Comparison of ENCODE assay signal across 19 cellular contexts in the genomic region with DNA sequence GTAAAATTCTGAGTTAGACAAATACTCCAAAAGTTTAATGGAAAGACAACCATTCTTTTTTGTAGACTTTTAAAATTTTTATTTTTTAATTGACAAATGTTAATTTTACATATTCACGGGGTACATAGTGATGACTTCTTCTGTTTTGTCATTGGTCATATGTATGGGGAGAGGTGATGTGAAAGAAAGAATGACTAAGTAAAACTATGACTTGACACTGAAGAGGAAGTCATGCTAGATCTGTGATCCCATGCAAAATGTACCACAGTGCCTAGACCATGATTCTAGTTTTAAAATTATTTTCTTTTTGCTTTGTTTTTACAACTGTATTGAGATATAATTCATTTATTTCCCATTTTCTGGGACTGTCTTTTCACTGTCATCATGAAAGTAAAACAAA.
A peak's percentile ranks its signal among the peaks of the same experiment; 100 is the strongest.
DNase-seq lines count a peak whose midpoint lies in the region; ATAC-seq lines count a peak whose summit lies in the region.
"Had no signal": no experiment of that assay in that cellular context is flagged by ENCODE, and none has a peak within 500 bp of the region (broad histone marks: within the 10 kb centered on the region; RNA-seq: fewer than 3 reads in every experiment).

No MANE protein-coding gene starts in this region.

- H3K4me1 Mint-ChIP-seq in activated T-helper 17 cell treated with anti-CD3 and anti-CD28 coated beads, Interleukin-2, amount 50 U/mL, for 72 hours = no peaks in the 10 kb centered on the region
- H3K4me1 Mint-ChIP-seq: activated naive CD4-positive, alpha-beta T cell treated with anti-CD3 and anti-CD28 coated beads, Interleukin-2, amount 50 U/mL, for 24 hours; stimulated activated memory B cell treated with anti-CD40 and anti-IgM and Interleukin-4, amounts not matched to agents 10 μg/mL and 1 μg/mL and 100 μg/mL, for 72 hours had no signal

- no peak overlapping the region for H3K27ac Mint-ChIP-seq in activated T-helper 17 cell treated with anti-CD3 and anti-CD28 coated beads, Interleukin-2, amount 50 U/mL, for 72 hours
- H3K27ac Mint-ChIP-seq: activated naive CD4-positive, alpha-beta T cell treated with anti-CD3 and anti-CD28 coated beads, Interleukin-2, amount 50 U/mL, for 24 hours; dendritic cell treated with granulocyte-macrophage colony-stimulating factor and Interleukin-4, amounts not matched to agents 40 ng/mL and 50 ng/mL, for 4 days; stimulated activated memory B cell treated with anti-CD40 and anti-IgM and Interleukin-4, amounts not matched to agents 10 μg/mL and 1 μg/mL and 100 μg/mL, for 72 hours had no signal

- ATAC-seq in GM18511 (IDR thresholded peaks at IDR 0.05; ENCODE audit: unreplicated experiment) (peak; percentile 64), GM19351 (IDR thresholded peaks at IDR 0.05; ENCODE audit: unreplicated experiment) (peak; percentile 81), HG03354 (IDR thresholded peaks at IDR 0.05; ENCODE audit: poor library complexity, severe bottlenecking, unreplicated experiment) (peak; percentile 47)
- peak; percentile 74 for ATAC-seq in activated T-helper 17 cell treated with anti-CD3 and anti-CD28 coated beads, Interleukin-2, amount 50 U/mL, for 72 hours (replicated peaks)
- ATAC-seq: HCT116; stimulated activated memory B cell treated with anti-CD40 and anti-IgM and Interleukin-4, amounts not matched to agents 10 μg/mL and 1 μg/mL and 100 μg/mL, for 72 hours had no signal

- H3K36me3 Mint-ChIP-seq in activated T-helper 17 cell treated with anti-CD3 and anti-CD28 coated beads, Interleukin-2, amount 50 U/mL, for 72 hours (ENCODE audit: low read depth) = no peaks in the 10 kb centered on the region
- H3K36me3 Mint-ChIP-seq: activated naive CD4-positive, alpha-beta T cell treated with anti-CD3 and anti-CD28 coated beads, Interleukin-2, amount 50 U/mL, for 24 hours; stimulated activated memory B cell treated with anti-CD40 and anti-IgM and Interleukin-4, amounts not matched to agents 10 μg/mL and 1 μg/mL and 100 μg/mL, for 72 hours had no signal

- DNase-seq in T-helper 2 cell = no peak
- no peak for DNase-seq in DMS79 (lab: John Stamatoyannopoulos, UW)
- no peak for DNase-seq in UCSD-AML1 (lab: John Stamatoyannopoulos, UW; ENCODE audit: unreplicated experiment)
- DNase-seq: activated CD4-positive, CD25-positive, alpha-beta regulatory T cell treated with anti-CD3 and anti-CD28 coated beads, Interleukin-2, amount 50 U/mL, for 72 hours; anterior cingulate cortex; mammary epithelial cell; NCI-H1417; NCI-H2081 treated with DMSO at 0.1 percent for 48 hours; NCI-H524; stimulated activated CD4-positive, alpha-beta T cell treated with anti-CD3 and anti-CD28 coated beads, Interleukin-2, amount 100 ng/mL, for 24 hours; T-helper 9 cell had no signal

- H3K4me3 Mint-ChIP-seq in activated T-helper 17 cell treated with anti-CD3 and anti-CD28 coated beads, Interleukin-2, amount 50 U/mL, for 72 hours = no peak overlapping the region
- H3K4me3 Mint-ChIP-seq: activated naive CD4-positive, alpha-beta T cell treated with anti-CD3 and anti-CD28 coated beads, Interleukin-2, amount 50 U/mL, for 24 hours; dendritic cell treated with granulocyte-macrophage colony-stimulating factor and Interleukin-4, amounts not matched to agents 40 ng/mL and 50 ng/mL, for 4 days; stimulated activated memory B cell treated with anti-CD40 and anti-IgM and Interleukin-4, amounts not matched to agents 10 μg/mL and 1 μg/mL and 100 μg/mL, for 72 hours had no signal

- H3K9me3 Mint-ChIP-seq in activated T-helper 17 cell treated with anti-CD3 and anti-CD28 coated beads, Interleukin-2, amount 50 U/mL, for 72 hours = no peaks in the 10 kb centered on the region
- H3K9me3 Mint-ChIP-seq: activated naive CD4-positive, alpha-beta T cell treated with anti-CD3 and anti-CD28 coated beads, Interleukin-2, amount 50 U/mL, for 24 hours; dendritic cell treated with granulocyte-macrophage colony-stimulating factor and Interleukin-4, amounts not matched to agents 40 ng/mL and 50 ng/mL, for 4 days; stimulated activated memory B cell treated with anti-CD40 and anti-IgM and Interleukin-4, amounts not matched to agents 10 μg/mL and 1 μg/mL and 100 μg/mL, for 72 hours had no signal

- no peaks in the 10 kb centered on the region for H3K27me3 Mint-ChIP-seq in activated T-helper 17 cell treated with anti-CD3 and anti-CD28 coated beads, Interleukin-2, amount 50 U/mL, for 72 hours
- H3K27me3 Mint-ChIP-seq: dendritic cell treated with granulocyte-macrophage colony-stimulating factor and Interleukin-4, amounts not matched to agents 40 ng/mL and 50 ng/mL, for 4 days had no signal
